12 cellular contexts compared by ENCODE assay signal in genomic region chr13:44068737-44069136, GRCh38.
DNase-seq lines count a peak whose midpoint lies in the region; ATAC-seq, FAIRE-seq and TF ChIP-seq lines count a peak whose summit lies in the region.
"Had no signal": no experiment of that assay in that cellular context is flagged by ENCODE, and none has a peak within 500 bp of the region (broad histone marks: within the 10 kb centered on the region; RNA-seq: fewer than 3 reads in every experiment).

No MANE protein-coding gene starts in this region.

- intact Hi-C loops in kidney (cut with DNase I): no loop called here
- intact Hi-C loops in activated CD4-positive, alpha-beta T cell treated with anti-CD3 and anti-CD28 coated beads for 36 hours (cut with DNase I, micrococcal nuclease): no loop called here
- intact Hi-C loops in transverse colon (cut with DNase I; ENCODE audit: low total_unique reads): no loop called here

- H3K9me3 Mint-ChIP-seq in activated CD4-positive, alpha-beta T cell treated with anti-CD3 and anti-CD28 coated beads for 36 hours (ENCODE audit: low read depth): peaks cover 9% of the 10 kb centered on the region

- TF ChIP-seq EP300 in transverse colon (IDR thresholded peaks at IDR 0.05; ENCODE audit: low read depth): no peak

- no peaks in the 10 kb centered on the region for H3K27me3 ChIP-seq in transverse colon
- H3K27me3 ChIP-seq: suprapubic skin had no signal

- H3K4me1 ChIP-seq in kidney (ENCODE audit: control insufficient read depth in 1 of 2, insufficient read depth in 1 of 2, low read depth in 1 of 2, low read length in 2 of 2) (no peaks in the 10 kb centered on the region), transverse colon (no peaks in the 10 kb centered on the region)
- H3K4me1 ChIP-seq: suprapubic skin had no signal

- no peak overlapping the region for H3K4me3 ChIP-seq in kidney (ENCODE audit: low read length in 2 of 2)
- no peak overlapping the region for H3K4me3 ChIP-seq in transverse colon
- H3K4me3 ChIP-seq: suprapubic skin had no signal

- H3K4me3 Mint-ChIP-seq in activated CD4-positive, alpha-beta T cell treated with anti-CD3 and anti-CD28 coated beads for 36 hours: no peak overlapping the region
- H3K4me3 Mint-ChIP-seq: CD4-positive, alpha-beta memory T cell; mesothelial cell of epicardium had no signal

- H3K27me3 Mint-ChIP-seq in activated CD4-positive, alpha-beta T cell treated with anti-CD3 and anti-CD28 coated beads for 36 hours: peaks cover 13% of the 10 kb centered on the region

- no peaks in the 10 kb centered on the region for H3K36me3 ChIP-seq in kidney (ENCODE audit: control insufficient read depth in 1 of 2, insufficient read depth in 2 of 2, low read length in 2 of 2)
- no peaks in the 10 kb centered on the region for H3K36me3 ChIP-seq in transverse colon
- H3K36me3 ChIP-seq: suprapubic skin had no signal

- TF ChIP-seq CTCF in kidney (IDR thresholded peaks at IDR 0.05; ENCODE audit: borderline replicate concordance, extremely low read depth, insufficient read depth) (no peak), transverse colon (IDR thresholded peaks at IDR 0.05) (no peak)

- WGBS in transverse colon (ENCODE audit: low coverage in 1 of 2), 2 donors: 49 to 56% methylated on average over 4 of the region's 4 CpGs

- H3K27ac ChIP-seq in kidney (ENCODE audit: low read depth in 2 of 2, low read length in 2 of 2) (no peak overlapping the region), transverse colon (no peak overlapping the region)
- H3K27ac ChIP-seq: suprapubic skin had no signal

- CTCF ChIA-PET in activated CD4-positive, alpha-beta T cell treated with anti-CD3 and anti-CD28 coated beads for 36 hours (lab: Charles Lee): no interaction called here

- H3K9me3 ChIP-seq in kidney (ENCODE audit: control insufficient read depth in 1 of 2, low read length in 2 of 2): no peaks in the 10 kb centered on the region
- peaks cover 11 to 21% of the 10 kb centered on the region in 2 donors for H3K9me3 ChIP-seq in transverse colon
- H3K9me3 ChIP-seq: suprapubic skin had no signal

- peak; percentile 66 for FAIRE-seq in kidney (lab: Jason Lieb, UNC)

- no peak for ATAC-seq in activated CD4-positive, alpha-beta T cell treated with anti-CD3 and anti-CD28 coated beads for 36 hours

- peak; percentile 37 for DNase-seq in AG08396 (ENCODE audit: low spot score)
- peak; percentile 18 for DNase-seq in HS-5 (ENCODE audit: low read depth)
- peak; percentile 56 for DNase-seq in astrocyte of the hippocampus (ENCODE audit: low read depth, low spot score)
- no peak for DNase-seq in kidney
- no peak for DNase-seq in superior temporal gyrus (ENCODE audit: extremely low spot score)
- DNase-seq in activated CD4-positive, alpha-beta T cell treated with anti-CD3 and anti-CD28 coated beads for 36 hours: no peak
- DNase-seq in transverse colon: no peak
- DNase-seq in NCI-H82 treated with DMSO at 0.1 percent for 48 hours (lab: John Stamatoyannopoulos, UW; ENCODE audit: unreplicated experiment): no peak
- DNase-seq: CD4-positive, alpha-beta memory T cell; NCI-H524 treated with DMSO at 0.1 percent for 48 hours had no signal

- no peak overlapping the region for H3K27ac Mint-ChIP-seq in activated CD4-positive, alpha-beta T cell treated with anti-CD3 and anti-CD28 coated beads for 36 hours
- H3K27ac Mint-ChIP-seq: CD4-positive, alpha-beta memory T cell; mesothelial cell of epicardium had no signal

- no peaks in the 10 kb centered on the region for H3K4me1 Mint-ChIP-seq in activated CD4-positive, alpha-beta T cell treated with anti-CD3 and anti-CD28 coated beads for 36 hours
- H3K4me1 Mint-ChIP-seq: CD4-positive, alpha-beta memory T cell had no signal

- no peak for TF ChIP-seq POLR2A in transverse colon (IDR thresholded peaks at IDR 0.05)

- H3K36me3 Mint-ChIP-seq in activated CD4-positive, alpha-beta T cell treated with anti-CD3 and anti-CD28 coated beads for 36 hours (ENCODE audit: low read depth): peaks cover 1% of the 10 kb centered on the region
- H3K36me3 Mint-ChIP-seq: CD4-positive, alpha-beta memory T cell; mesothelial cell of epicardium had no signal

- no peak overlapping the region for H3K9ac ChIP-seq in kidney (ENCODE audit: low read length in 2 of 2)

- POLR2A ChIA-PET in activated CD4-positive, alpha-beta T cell treated with anti-CD3 and anti-CD28 coated beads for 36 hours (lab: Charles Lee): no interaction called here

- in situ Hi-C loops in transverse colon (cut with MboI; ENCODE audit: low pct_ligation_motif_present in 1 of 4, low pct_unique_long_range_greater_than_20kb in 1 of 4, low sequenced_read_pairs in 3 of 4): no loop called here

Comparison
In these comparisons a context has a peak if more than half of its experiments do, and no peak if none do; other contexts are left out.
1. DNase-seq: peak in AG08396 (single experiment), HS-5 (single experiment) and astrocyte of the hippocampus (single experiment); none in kidney (single experiment), superior temporal gyrus (single experiment), activated CD4-positive, alpha-beta T cell treated with anti-CD3 and anti-CD28 coated beads for 36 hours (single experiment), transverse colon (single experiment) and NCI-H82 treated with DMSO at 0.1 percent for 48 hours (single experiment).